18 cellular contexts compared by ENCODE assay signal in genomic region chr3:65996605-65997004, GRCh38. TPM values are rescaled to one million over a fixed set of nuclear protein-coding genes. Genes with fewer than 3 reads are reported as not detected.
DNase-seq lines count a peak whose midpoint lies in the region; ATAC-seq, FAIRE-seq and TF ChIP-seq lines count a peak whose summit lies in the region.
"Had no signal": no experiment of that assay in that cellular context is flagged by ENCODE, and none has a peak within 500 bp of the region (broad histone marks: within the 10 kb centered on the region; RNA-seq: fewer than 3 reads in every experiment).

No MANE protein-coding gene starts in this region.

- intact Hi-C loops in Calu3 (cut with micrococcal nuclease; ENCODE audit: unreplicated experiment): loop anchor here (5.0 kb wide), 2 partner anchors 41 to 44 kb away; partner anchors contain the start of gene MAGI1
- intact Hi-C loops in activated CD4-positive, alpha-beta T cell treated with anti-CD3 and anti-CD28 coated beads for 36 hours (cut with DNase I, micrococcal nuclease): no loop called here

- H3K4me1 Mint-ChIP-seq in Calu3 (ENCODE audit: low read depth, unreplicated experiment) (peaks cover 69% of the 10 kb centered on the region), endodermal cell (peaks cover 26% of the 10 kb centered on the region)
- no peaks in the 10 kb centered on the region for H3K4me1 Mint-ChIP-seq in activated CD4-positive, alpha-beta T cell treated with anti-CD3 and anti-CD28 coated beads for 36 hours
- H3K4me1 Mint-ChIP-seq in stimulated activated memory B cell treated with anti-CD40 and anti-IgM and Interleukin-4, amounts not matched to agents 10 μg/mL and 1 μg/mL and 100 μg/mL, for 72 hours: no peaks in the 10 kb centered on the region
- H3K4me1 Mint-ChIP-seq: activated T-helper 17 cell treated with anti-CD3 and anti-CD28 coated beads, Interleukin-2, amount 50 U/mL, for 72 hours; IgD-negative memory B cell; natural killer cell had no signal

- H3K9me3 ChIP-seq in endodermal cell (ENCODE audit: control insufficient read depth, low read length): no peaks in the 10 kb centered on the region
- H3K9me3 ChIP-seq in lung (ENCODE audit: control insufficient read depth in 2 of 2, insufficient read depth in 1 of 2, low read length in 1 of 2): no peaks in the 10 kb centered on the region
- H3K9me3 ChIP-seq: uterus had no signal

- TF ChIP-seq POLR2A in GM18505 (IDR thresholded peaks at IDR 0.05; ENCODE audit: borderline replicate concordance, extremely low read depth, insufficient read depth, insufficient read length): no peak

- DNase-seq in Calu3 (peak; percentile 68), RCC 7860 (ENCODE audit: low spot score) (peak; percentile 26), endodermal cell (peak; percentile 65), lung (ENCODE audit: low spot score) (peak; percentile 67)
- DNase-seq in activated CD4-positive, alpha-beta T cell treated with anti-CD3 and anti-CD28 coated beads for 36 hours: no peak
- DNase-seq: DMS 273 treated with DMSO at 0.1 percent for 48 hours, H7, natural killer cell, NCI-H1436, small intestine, uterus had no signal

- H3K27ac ChIP-seq in endodermal cell (ENCODE audit: low read depth, low read length): no peak overlapping the region
- H3K27ac ChIP-seq in lung (ENCODE audit: low read depth in 1 of 2, low read length in 1 of 2): no peak overlapping the region
- H3K27ac ChIP-seq: uterus had no signal

- no peak overlapping the region for H3K9ac ChIP-seq in endodermal cell (ENCODE audit: extremely low read depth, low read length, poor library complexity, severe bottlenecking)

- ATAC-seq in lung (ENCODE audit: insufficient read depth, low FRiP score): peak; percentile 23
- no peak for ATAC-seq in activated CD4-positive, alpha-beta T cell treated with anti-CD3 and anti-CD28 coated beads for 36 hours
- no peak for ATAC-seq in GM21528 (IDR thresholded peaks at IDR 0.05; ENCODE audit: low FRiP score, unreplicated experiment)
- no peak for ATAC-seq in GM18505 (IDR thresholded peaks at IDR 0.05; ENCODE audit: unreplicated experiment)
- no peak for ATAC-seq in stimulated activated memory B cell treated with anti-CD40 and anti-IgM and Interleukin-4, amounts not matched to agents 10 μg/mL and 1 μg/mL and 100 μg/mL, for 72 hours
- ATAC-seq: activated T-helper 17 cell treated with anti-CD3 and anti-CD28 coated beads, Interleukin-2, amount 50 U/mL, for 72 hours; natural killer cell had no signal

- no TSS peak for BruUV-seq in Calu3 (replicated peaks; lab: Mats Ljungman, UMichigan)

- H3K9me3 Mint-ChIP-seq in Calu3 (ENCODE audit: low read depth, unreplicated experiment) (peaks cover 2% of the 10 kb centered on the region), endodermal cell (no peaks in the 10 kb centered on the region)
- peaks cover 4% of the 10 kb centered on the region for H3K9me3 Mint-ChIP-seq in activated CD4-positive, alpha-beta T cell treated with anti-CD3 and anti-CD28 coated beads for 36 hours (ENCODE audit: low read depth)
- no peaks in the 10 kb centered on the region for H3K9me3 Mint-ChIP-seq in stimulated activated memory B cell treated with anti-CD40 and anti-IgM and Interleukin-4, amounts not matched to agents 10 μg/mL and 1 μg/mL and 100 μg/mL, for 72 hours
- H3K9me3 Mint-ChIP-seq: activated T-helper 17 cell treated with anti-CD3 and anti-CD28 coated beads, Interleukin-2, amount 50 U/mL, for 72 hours; brain; natural killer cell had no signal

- H3K36me3 Mint-ChIP-seq in Calu3 (ENCODE audit: insufficient read depth, unreplicated experiment) (peaks cover 19% of the 10 kb centered on the region), endodermal cell (ENCODE audit: low read depth) (peaks cover 3% of the 10 kb centered on the region)
- H3K36me3 Mint-ChIP-seq in activated CD4-positive, alpha-beta T cell treated with anti-CD3 and anti-CD28 coated beads for 36 hours (ENCODE audit: low read depth): no peaks in the 10 kb centered on the region
- no peaks in the 10 kb centered on the region for H3K36me3 Mint-ChIP-seq in stimulated activated memory B cell treated with anti-CD40 and anti-IgM and Interleukin-4, amounts not matched to agents 10 μg/mL and 1 μg/mL and 100 μg/mL, for 72 hours
- H3K36me3 Mint-ChIP-seq: brain, IgD-negative memory B cell, natural killer cell had no signal

- H3K27me3 Mint-ChIP-seq in Calu3 (ENCODE audit: unreplicated experiment) (no peaks in the 10 kb centered on the region), endodermal cell (ENCODE audit: insufficient read depth) (no peaks in the 10 kb centered on the region)
- peaks cover 4% of the 10 kb centered on the region for H3K27me3 Mint-ChIP-seq in activated CD4-positive, alpha-beta T cell treated with anti-CD3 and anti-CD28 coated beads for 36 hours
- no peaks in the 10 kb centered on the region for H3K27me3 Mint-ChIP-seq in stimulated activated memory B cell treated with anti-CD40 and anti-IgM and Interleukin-4, amounts not matched to agents 10 μg/mL and 1 μg/mL and 100 μg/mL, for 72 hours

- H3K27me3 ChIP-seq in endodermal cell (ENCODE audit: control insufficient read depth, insufficient read depth, low read length, poor library complexity, severe bottlenecking) (no peaks in the 10 kb centered on the region), lung (ENCODE audit: control insufficient read depth, insufficient read depth) (no peaks in the 10 kb centered on the region)
- H3K27me3 ChIP-seq: uterus had no signal

- CTCF ChIA-PET in Calu3 (lab: Charles Lee): interaction anchor here (0.6 to 1.0 kb wide), 4 partner anchors 14 to 860 kb away, joined by 3 to 4 read pairs (median 3); no protein-coding TSS in a partner anchor
- CTCF ChIA-PET in activated CD4-positive, alpha-beta T cell treated with anti-CD3 and anti-CD28 coated beads for 36 hours (lab: Charles Lee): no interaction called here

- H3K27ac Mint-ChIP-seq in Calu3 (ENCODE audit: unreplicated experiment) (peak overlapping the region; percentile 92), endodermal cell (no peak overlapping the region)
- H3K27ac Mint-ChIP-seq in activated CD4-positive, alpha-beta T cell treated with anti-CD3 and anti-CD28 coated beads for 36 hours: no peak overlapping the region
- H3K27ac Mint-ChIP-seq in stimulated activated memory B cell treated with anti-CD40 and anti-IgM and Interleukin-4, amounts not matched to agents 10 μg/mL and 1 μg/mL and 100 μg/mL, for 72 hours: no peak overlapping the region
- H3K27ac Mint-ChIP-seq: activated T-helper 17 cell treated with anti-CD3 and anti-CD28 coated beads, Interleukin-2, amount 50 U/mL, for 72 hours; brain; IgD-negative memory B cell; natural killer cell had no signal

- H3K4me3 ChIP-seq in endodermal cell (ENCODE audit: low read length) (no peak overlapping the region), lung (no peak overlapping the region)
- H3K4me3 ChIP-seq: uterus had no signal

- peaks cover 4% of the 10 kb centered on the region for H3K36me3 ChIP-seq in endodermal cell (ENCODE audit: control insufficient read depth, insufficient read depth, low read length)
- H3K36me3 ChIP-seq in lung (ENCODE audit: control insufficient read depth in 2 of 2, insufficient read depth in 2 of 2, low read length in 2 of 2): no peaks in the 10 kb centered on the region
- H3K36me3 ChIP-seq: uterus had no signal

- FAIRE-seq in RCC 7860 (lab: Jason Lieb, UNC): no peak
- FAIRE-seq: GM12891, small intestine had no signal

- TF ChIP-seq CTCF in Calu3 (IDR thresholded peaks at IDR 0.05; ENCODE audit: unreplicated experiment): no peak
- TF ChIP-seq CTCF in endodermal cell (conservative IDR thresholded peaks at IDR 0.05): no peak
- TF ChIP-seq CTCF in lung (IDR thresholded peaks at IDR 0.05; ENCODE audit: control extremely low read depth, extremely low read depth): no peak

- H3K4me3 Mint-ChIP-seq in Calu3 (ENCODE audit: low read depth, unreplicated experiment) (peak overlapping the region; percentile 65), endodermal cell (no peak overlapping the region)
- H3K4me3 Mint-ChIP-seq in activated CD4-positive, alpha-beta T cell treated with anti-CD3 and anti-CD28 coated beads for 36 hours: no peak overlapping the region
- no peak overlapping the region for H3K4me3 Mint-ChIP-seq in stimulated activated memory B cell treated with anti-CD40 and anti-IgM and Interleukin-4, amounts not matched to agents 10 μg/mL and 1 μg/mL and 100 μg/mL, for 72 hours
- H3K4me3 Mint-ChIP-seq: activated T-helper 17 cell treated with anti-CD3 and anti-CD28 coated beads, Interleukin-2, amount 50 U/mL, for 72 hours; brain; IgD-negative memory B cell; natural killer cell had no signal

- WGBS in endodermal cell (ENCODE audit: insufficient coverage in 1 of 2, insufficient read length in 1 of 2), 2 experiments: 86 to 89% methylated on average over 11 of the region's 11 CpGs
- 53 to 71% methylated on average over 11 of the region's 11 CpGs for WGBS in lung, 2 donors

- H3K4me1 ChIP-seq in endodermal cell (ENCODE audit: control insufficient read depth, insufficient read depth, low read length): peaks cover 5% of the 10 kb centered on the region
- peaks cover 4 to 28% of the 10 kb centered on the region in 2 donors for H3K4me1 ChIP-seq in lung (ENCODE audit: control insufficient read depth in 2 of 2, insufficient read depth in 2 of 2, low read length in 2 of 2)
- H3K4me1 ChIP-seq: uterus had no signal

- POLR2A ChIA-PET in activated CD4-positive, alpha-beta T cell treated with anti-CD3 and anti-CD28 coated beads for 36 hours (lab: Charles Lee): no interaction called here

RNA-seq across cellular contexts. Expression of gene MAGI1, which starts 42.1 kb away (rescaled TPM):
- total RNA-seq in Calu3 (2022) (75.1 and 76.4 TPM in 2 replicates), endodermal cell (10 to 100 TPM; 38.6 to 45.1 TPM), lung (10 to 100 TPM; 38.9 to 88.1 TPM)
- 33.5 TPM for polyA plus RNA-seq in endodermal cell (2013, experiment 1 of 2)
- 28.6 TPM for polyA plus RNA-seq in endodermal cell (2013, experiment 2 of 2)
- 10 to 100 TPM in 1 of 2 donors, 1 to 10 TPM in 1; 9.9 to 10.3 TPM for polyA plus RNA-seq in lung
- total RNA-seq in activated CD4-positive, alpha-beta T cell treated with anti-CD3 and anti-CD28 coated beads for 36 hours: under 1 TPM; 0.09 to 0.18 TPM
- total RNA-seq: natural killer cell had no signal

Comparison
In these comparisons a context has a peak if more than half of its experiments do, and no peak if none do; other contexts are left out.
1. RNA of gene MAGI1, which starts 42.1 kb away (total RNA-seq): 38.9 to 88.1 TPM in lung, 75.1 to 76.4 TPM in Calu3 and 38.6 to 45.1 TPM in endodermal cell; 0.09 to 0.18 TPM in activated CD4-positive, alpha-beta T cell treated with anti-CD3 and anti-CD28 coated beads for 36 hours; every median in the first group is over 10 times any median in the second.